Comparison of ENCODE assay signal across 35 cellular contexts in genomic region chr12:119627019-119627643, GRCh38. TPM values are rescaled to one million over a fixed set of nuclear protein-coding genes. Genes with fewer than 3 reads are reported as not detected.
"Had no signal": no experiment of that assay in that cellular context is flagged by ENCODE, and none has a peak within 500 bp of the region (broad histone marks: within the 10 kb centered on the region; RNA-seq: fewer than 3 reads in every experiment).

No MANE protein-coding gene starts in this region.

- H3K36me3 Mint-ChIP-seq: activated CD8-positive, alpha-beta memory T cell treated with anti-CD3 and anti-CD28 coated beads, Interleukin-2, amount 10 ng/mL, durations not matched to agents 7 days and 5 days; activated naive CD4-positive, alpha-beta T cell treated with anti-CD3 and anti-CD28 coated beads, Interleukin-2, amount 10 ng/mL, durations not matched to agents 7 days and 5 days; activated naive CD8-positive, alpha-beta T cell; brain had no signal

- ATAC-seq: activated CD8-positive, alpha-beta memory T cell treated with anti-CD3 and anti-CD28 coated beads, Interleukin-2, amount 10 ng/mL, durations not matched to agents 7 days and 5 days; activated naive CD8-positive, alpha-beta T cell treated with anti-CD3 and anti-CD28 coated beads, Interleukin-2, amount 50 U/mL, for 24 hours; Panc1 had no signal

- H3K4me3 ChIP-seq: SJCRH30, SK-N-MC had no signal

- H3K9me3 Mint-ChIP-seq: activated CD4-positive, alpha-beta memory T cell treated with anti-CD3 and anti-CD28 coated beads, Interleukin-2, amount 10 ng/mL, durations not matched to agents 7 days and 5 days; activated naive CD4-positive, alpha-beta T cell treated with anti-CD3 and anti-CD28 coated beads, Interleukin-2, amount 10 ng/mL, durations not matched to agents 7 days and 5 days; activated naive CD8-positive, alpha-beta T cell treated with anti-CD3 and anti-CD28 coated beads, Interleukin-2, amount 50 U/mL, for 24 hours had no signal

- H3K27ac Mint-ChIP-seq: activated CD4-positive, alpha-beta memory T cell treated with anti-CD3 and anti-CD28 coated beads, Interleukin-2, amount 10 ng/mL, durations not matched to agents 7 days and 5 days; activated CD8-positive, alpha-beta memory T cell treated with anti-CD3 and anti-CD28 coated beads, Interleukin-2, amount 10 ng/mL, durations not matched to agents 7 days and 5 days; activated naive CD4-positive, alpha-beta T cell treated with anti-CD3 and anti-CD28 coated beads, Interleukin-2, amount 10 ng/mL, durations not matched to agents 7 days and 5 days; activated naive CD8-positive, alpha-beta T cell; activated naive CD8-positive, alpha-beta T cell treated with anti-CD3 and anti-CD28 coated beads, Interleukin-2, amount 50 U/mL, for 24 hours; brain had no signal

- H3K4me1 Mint-ChIP-seq: activated CD4-positive, alpha-beta memory T cell treated with anti-CD3 and anti-CD28 coated beads, Interleukin-2, amount 10 ng/mL, durations not matched to agents 7 days and 5 days; activated CD8-positive, alpha-beta memory T cell treated with anti-CD3 and anti-CD28 coated beads, Interleukin-2, amount 10 ng/mL, durations not matched to agents 7 days and 5 days; activated naive CD4-positive, alpha-beta T cell treated with anti-CD3 and anti-CD28 coated beads, Interleukin-2, amount 10 ng/mL, durations not matched to agents 7 days and 5 days; activated naive CD8-positive, alpha-beta T cell treated with anti-CD3 and anti-CD28 coated beads, Interleukin-2, amount 50 U/mL, for 24 hours had no signal

- H3K9me3 ChIP-seq: SJCRH30 had no signal

- DNase-seq: activated CD4-positive, alpha-beta memory T cell treated with anti-CD3 and anti-CD28 coated beads, Interleukin-2, amount 10 ng/mL, durations not matched to agents 7 days and 5 days; activated CD4-positive, alpha-beta T cell treated with anti-CD3 and anti-CD28 coated beads for 1 hour; activated CD4-positive, alpha-beta T cell treated with anti-CD3 and anti-CD28 coated beads for 48 hours; activated CD4-positive, CD25-positive, alpha-beta regulatory T cell; activated CD8-positive, alpha-beta memory T cell treated with anti-CD3 and anti-CD28 coated beads for 24 hours; activated CD8-positive, alpha-beta memory T cell treated with anti-CD3 and anti-CD28 coated beads, Interleukin-2, amount 10 ng/mL, durations not matched to agents 7 days and 5 days; activated CD8-positive, alpha-beta memory T cell treated with anti-CD3 and anti-CD28 coated beads, Interleukin-2, amount 50 U/mL, for 48 hours; activated effector memory CD4-positive, alpha-beta T cell treated with Interleukin-2 at 50 U/mL for 16 hours; activated naive CD4-positive, alpha-beta T cell treated with anti-CD3 and anti-CD28 coated beads, Interleukin-2, amount 10 ng/mL, durations not matched to agents 7 days and 5 days; activated naive CD8-positive, alpha-beta T cell treated with anti-CD3 and anti-CD28 coated beads, Interleukin-2, amount 50 U/mL, for 24 hours; activated T-cell treated with anti-CD3 and anti-CD28 coated beads, Interleukin-2, amount 50 U/mL, for 48 hours; anterior cingulate cortex; cerebellar nuclear complex; NCI-H1105 treated with DMSO at 0.1 percent for 48 hours; NCI-H1436; NCI-H1694; NCI-H1930; NCI-H2081 treated with DMSO at 0.1 percent for 48 hours; NCI-H226; NCI-H446 treated with DMSO at 0.1 percent for 48 hours; NCI-H524; NCI-H69; NCI-H82; SHP77; SJCRH30; T1000; WERI-Rb-1 had no signal

- H3K4me3 Mint-ChIP-seq: activated CD4-positive, alpha-beta memory T cell treated with anti-CD3 and anti-CD28 coated beads, Interleukin-2, amount 10 ng/mL, durations not matched to agents 7 days and 5 days; activated CD8-positive, alpha-beta memory T cell treated with anti-CD3 and anti-CD28 coated beads, Interleukin-2, amount 10 ng/mL, durations not matched to agents 7 days and 5 days; activated naive CD4-positive, alpha-beta T cell treated with anti-CD3 and anti-CD28 coated beads, Interleukin-2, amount 10 ng/mL, durations not matched to agents 7 days and 5 days; activated naive CD8-positive, alpha-beta T cell; activated naive CD8-positive, alpha-beta T cell treated with anti-CD3 and anti-CD28 coated beads, Interleukin-2, amount 50 U/mL, for 24 hours; brain had no signal

- H3K36me3 ChIP-seq: SJCRH30, WERI-Rb-1 had no signal

- H3K27ac ChIP-seq: SJCRH30, SK-N-MC, WERI-Rb-1 had no signal

- H3K27me3 ChIP-seq: SJCRH30 had no signal

RNA-seq across cellular contexts. Expression of gene TMEM233, which starts 33.6 kb away (rescaled TPM):
- total RNA-seq: activated CD4-positive, alpha-beta memory T cell treated with anti-CD3 and anti-CD28 coated beads, Interleukin-2, amount 10 ng/mL, durations not matched to agents 7 days and 5 days; activated CD8-positive, alpha-beta memory T cell treated with anti-CD3 and anti-CD28 coated beads, Interleukin-2, amount 10 ng/mL, durations not matched to agents 7 days and 5 days; bronchial epithelial cell; M059J; T-helper 1 cell treated with Interleukin-12 subunit alpha and Interleukin-12 subunit beta and Interleukin-4 antibody, amounts not matched to agents 30 ng/mL and 1 ng/mL, for 36 hours; T-helper 2 cell treated with Interferon-gamma antibody and Interleukin-4, amounts not matched to agents 100 ng/mL and 5 ng/mL, for 36 hours had no signal
